ENCODE assay signal across 4 cellular contexts in the genomic region with DNA sequence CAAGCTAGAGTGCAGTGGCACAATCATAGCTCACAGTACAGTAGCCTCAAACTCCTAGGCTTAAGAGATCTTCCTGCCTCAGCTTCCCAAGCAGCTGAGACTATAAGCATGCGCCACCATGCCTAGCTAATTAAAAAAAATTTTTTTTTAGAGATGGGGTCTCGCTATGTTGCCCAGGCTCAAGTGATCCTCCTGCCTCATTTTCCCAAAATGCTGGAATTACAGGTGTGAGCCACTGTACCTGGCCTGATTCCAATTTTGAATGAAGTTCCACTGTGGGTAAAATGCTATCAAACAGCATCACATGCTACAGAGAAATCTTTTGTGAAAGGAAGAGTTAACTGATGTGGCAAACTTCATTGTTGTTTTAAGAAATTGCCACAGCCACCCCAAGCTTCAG.
A peak's percentile ranks its signal among the peaks of the same experiment; 100 is the strongest.
TF ChIP-seq lines count a peak whose summit lies in the region.

No MANE protein-coding gene starts in this region.

TF ChIP-seq in HepG2, 621 proteins besides CTCF, POLR2A, EP300 and RAD21:
- TF ChIP-seq ZBTB33 (CRISPR knock-in tag; IDR thresholded peaks at IDR 0.05) (no peak), ZNF121 (CRISPR knock-in tag; IDR thresholded peaks at IDR 0.05) (peak; percentile 46)

TF ChIP-seq in HEK293, 187 proteins besides CTCF, POLR2A, EP300 and RAD21:
- TF ChIP-seq ZBTB11 (tag by site-specific recombination; conservative IDR thresholded peaks at IDR 0.05; ENCODE audit: low read depth) (no peak), ZNF121 (tag by site-specific recombination; IDR thresholded peaks at IDR 0.05) (peak; percentile 72)

TF ChIP-seq in WTC11, 78 proteins besides CTCF, POLR2A, EP300 and RAD21:
- TF ChIP-seq, protein P1, sequence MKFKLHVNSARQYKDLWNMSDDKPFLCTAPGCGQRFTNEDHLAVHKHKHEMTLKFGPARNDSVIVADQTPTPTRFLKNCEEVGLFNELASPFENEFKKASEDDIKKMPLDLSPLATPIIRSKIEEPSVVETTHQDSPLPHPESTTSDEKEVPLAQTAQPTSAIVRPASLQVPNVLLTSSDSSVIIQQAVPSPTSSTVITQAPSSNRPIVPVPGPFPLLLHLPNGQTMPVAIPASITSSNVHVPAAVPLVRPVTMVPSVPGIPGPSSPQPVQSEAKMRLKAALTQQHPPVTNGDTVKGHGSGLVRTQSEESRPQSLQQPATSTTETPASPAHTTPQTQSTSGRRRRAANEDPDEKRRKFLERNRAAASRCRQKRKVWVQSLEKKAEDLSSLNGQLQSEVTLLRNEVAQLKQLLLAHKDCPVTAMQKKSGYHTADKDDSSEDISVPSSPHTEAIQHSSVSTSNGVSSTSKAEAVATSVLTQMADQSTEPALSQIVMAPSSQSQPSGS (CRISPR knock-in tag; IDR thresholded peaks at IDR 0.05; ENCODE audit: borderline replicate concordance, low read depth) = no peak
- TF ChIP-seq ZNF121 (CRISPR knock-in tag; IDR thresholded peaks at IDR 0.05) = peak; percentile 46; the same call in 1 of the 2 replicates

TF ChIP-seq in K562, 482 proteins besides CTCF, POLR2A, EP300 and RAD21:
- peak; percentile 62 for TF ChIP-seq ZNF121 (CRISPR knock-in tag; conservative IDR thresholded peaks at IDR 0.05)
- no peak for TF ChIP-seq HDAC8 (tag; IDR thresholded peaks at IDR 0.05)
- TF ChIP-seq NR4A1 (CRISPR knock-in tag; IDR thresholded peaks at IDR 0.05) = no peak
- no peak for TF ChIP-seq NR4A1 (tag; IDR thresholded peaks at IDR 0.05)
- TF ChIP-seq MAFG (tag; conservative IDR thresholded peaks at IDR 0.05) = no peak
- TF ChIP-seq, protein P2, sequence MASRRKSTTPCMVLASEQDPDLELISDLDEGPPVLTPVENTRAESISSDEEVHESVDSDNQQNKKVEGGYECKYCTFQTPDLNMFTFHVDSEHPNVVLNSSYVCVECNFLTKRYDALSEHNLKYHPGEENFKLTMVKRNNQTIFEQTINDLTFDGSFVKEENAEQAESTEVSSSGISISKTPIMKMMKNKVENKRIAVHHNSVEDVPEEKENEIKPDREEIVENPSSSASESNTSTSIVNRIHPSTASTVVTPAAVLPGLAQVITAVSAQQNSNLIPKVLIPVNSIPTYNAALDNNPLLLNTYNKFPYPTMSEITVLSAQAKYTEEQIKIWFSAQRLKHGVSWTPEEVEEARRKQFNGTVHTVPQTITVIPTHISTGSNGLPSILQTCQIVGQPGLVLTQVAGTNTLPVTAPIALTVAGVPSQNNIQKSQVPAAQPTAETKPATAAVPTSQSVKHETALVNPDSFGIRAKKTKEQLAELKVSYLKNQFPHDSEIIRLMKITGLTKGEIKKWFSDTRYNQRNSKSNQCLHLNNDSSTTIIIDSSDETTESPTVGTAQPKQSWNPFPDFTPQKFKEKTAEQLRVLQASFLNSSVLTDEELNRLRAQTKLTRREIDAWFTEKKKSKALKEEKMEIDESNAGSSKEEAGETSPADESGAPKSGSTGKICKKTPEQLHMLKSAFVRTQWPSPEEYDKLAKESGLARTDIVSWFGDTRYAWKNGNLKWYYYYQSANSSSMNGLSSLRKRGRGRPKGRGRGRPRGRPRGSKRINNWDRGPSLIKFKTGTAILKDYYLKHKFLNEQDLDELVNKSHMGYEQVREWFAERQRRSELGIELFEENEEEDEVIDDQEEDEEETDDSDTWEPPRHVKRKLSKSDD (conservative IDR thresholded peaks at IDR 0.05; ENCODE audit: low read length) = no peak
- TF ChIP-seq MXI1 (IDR thresholded peaks at IDR 0.05; ENCODE audit: low read depth, low read length) = no peak
- TF ChIP-seq ZSCAN29 (IDR thresholded peaks at IDR 0.05) = no peak
- TF ChIP-seq SMARCA5 (IDR thresholded peaks at IDR 0.05) = no peak
